Comparison of ENCODE assay signal across 15 cellular contexts in the genomic region with DNA sequence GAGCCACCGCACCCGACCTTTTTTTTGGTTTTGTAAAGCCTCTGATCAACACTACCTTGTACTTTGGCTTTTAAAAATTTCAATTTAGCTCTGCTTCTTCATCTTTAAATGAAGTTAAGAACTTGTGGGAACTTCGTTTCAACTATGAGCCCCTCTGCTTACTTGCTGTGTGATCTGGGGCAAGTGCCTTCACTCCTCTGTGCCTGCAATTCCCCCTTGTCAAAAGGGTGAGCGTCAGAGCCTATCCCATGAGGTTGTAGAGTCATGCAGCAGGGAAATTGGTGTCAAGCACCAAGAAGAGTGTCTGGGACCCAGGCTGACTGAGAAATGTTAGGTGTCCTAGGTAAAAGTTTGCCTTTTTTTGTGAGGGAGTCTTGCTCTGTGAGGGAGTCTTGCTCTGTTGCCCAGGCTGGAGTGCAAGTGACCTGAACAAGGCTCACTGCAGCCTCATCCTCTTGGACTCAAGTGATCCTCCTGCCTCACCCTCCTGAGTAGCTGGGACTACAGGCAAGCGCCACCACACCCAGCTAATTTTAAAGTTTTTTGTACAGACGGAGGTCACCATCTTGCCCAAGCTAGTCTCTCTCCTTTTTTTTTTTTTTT. TPM values are rescaled to one million over a fixed set of nuclear protein-coding genes. Genes with fewer than 3 reads are reported as not detected.
DNase-seq lines count a peak whose midpoint lies in the region; ATAC-seq and TF ChIP-seq lines count a peak whose summit lies in the region.
"Had no signal": no experiment of that assay in that cellular context is flagged by ENCODE, and none has a peak within 500 bp of the region (broad histone marks: within the 10 kb centered on the region; RNA-seq: fewer than 3 reads in every experiment).

No MANE protein-coding gene starts in this region.

- no peak for DNase-seq in stimulated activated naive CD8-positive, alpha-beta T cell treated with anti-CD3 and anti-CD28 coated beads, Interleukin-15, amount 100 ng/mL, for 72 hours
- DNase-seq in activated T-helper 1 cell treated with anti-CD3 and anti-CD28 coated beads, Interleukin-12 subunit alpha, Interleukin-12 subunit beta, Interleukin-2, Interleukin-4 antibody, amounts not matched to agents 30 ng/mL and 10 ng/mL and 1 ng/mL, durations not matched to agents 14 hours and 24 hours and 36 hours (ENCODE audit: low spot score) = no peak
- DNase-seq in mucosa of descending colon = peak; percentile 21 to 35 (median 31)
- no peak for DNase-seq in HT-29 (ENCODE audit: low spot score)
- no peak for DNase-seq in ureter (ENCODE audit: low spot score)
- DNase-seq: BE2C, cortex of kidney, Kasumi-1, lower lobe of right lung, NCI-H1694, NCI-H524, T-helper 9 cell had no signal

- H3K4me1 ChIP-seq in mucosa of descending colon (ENCODE audit: low read depth) = peaks cover 70% of the 10 kb centered on the region
- H3K4me1 ChIP-seq: BE2C had no signal

- H3K27ac Mint-ChIP-seq in stimulated activated naive CD8-positive, alpha-beta T cell treated with anti-CD3 and anti-CD28 coated beads, Interleukin-15, Interleukin-2, amounts not matched to agents 100 ng/mL and 50 ng/mL, for 24 hours = peak overlapping the region; percentile 86
- peak overlapping the region in 1 of 2 donors; percentile 89 for H3K27ac Mint-ChIP-seq in stimulated activated naive CD8-positive, alpha-beta T cell treated with anti-CD3 and anti-CD28 coated beads, Interleukin-15, amount 100 ng/mL, for 72 hours
- H3K27ac Mint-ChIP-seq in activated T-helper 1 cell treated with anti-CD3 and anti-CD28 coated beads, Interleukin-12 subunit alpha, Interleukin-12 subunit beta, Interleukin-2, Interleukin-4 antibody, amounts not matched to agents 30 ng/mL and 10 ng/mL and 1 ng/mL, durations not matched to agents 14 hours and 24 hours and 36 hours = peak overlapping the region; percentile 63

- H3K4me3 ChIP-seq in mucosa of descending colon = no peak overlapping the region

- no peak for TF ChIP-seq POLR2A in GM18505 (IDR thresholded peaks at IDR 0.05; ENCODE audit: borderline replicate concordance, extremely low read depth, insufficient read depth, insufficient read length)

- H3K4me3 Mint-ChIP-seq in stimulated activated naive CD8-positive, alpha-beta T cell treated with anti-CD3 and anti-CD28 coated beads, Interleukin-15, Interleukin-2, amounts not matched to agents 100 ng/mL and 50 ng/mL, for 24 hours = peak overlapping the region; percentile 9
- peak overlapping the region in 1 of 2 donors; percentile 39 for H3K4me3 Mint-ChIP-seq in stimulated activated naive CD8-positive, alpha-beta T cell treated with anti-CD3 and anti-CD28 coated beads, Interleukin-15, amount 100 ng/mL, for 72 hours
- H3K4me3 Mint-ChIP-seq in activated T-helper 1 cell treated with anti-CD3 and anti-CD28 coated beads, Interleukin-12 subunit alpha, Interleukin-12 subunit beta, Interleukin-2, Interleukin-4 antibody, amounts not matched to agents 30 ng/mL and 10 ng/mL and 1 ng/mL, durations not matched to agents 14 hours and 24 hours and 36 hours = peak overlapping the region; percentile 65

- H3K36me3 Mint-ChIP-seq in stimulated activated naive CD8-positive, alpha-beta T cell treated with anti-CD3 and anti-CD28 coated beads, Interleukin-15, Interleukin-2, amounts not matched to agents 100 ng/mL and 50 ng/mL, for 24 hours (ENCODE audit: low read depth) = peaks cover 32% of the 10 kb centered on the region
- H3K36me3 Mint-ChIP-seq in activated T-helper 1 cell treated with anti-CD3 and anti-CD28 coated beads, Interleukin-12 subunit alpha, Interleukin-12 subunit beta, Interleukin-2, Interleukin-4 antibody, amounts not matched to agents 30 ng/mL and 10 ng/mL and 1 ng/mL, durations not matched to agents 14 hours and 24 hours and 36 hours (ENCODE audit: low read depth) = peaks cover 33% of the 10 kb centered on the region

- no peaks in the 10 kb centered on the region for H3K9me3 ChIP-seq in mucosa of descending colon
- H3K9me3 ChIP-seq: BE2C, lower lobe of right lung had no signal

- ATAC-seq in stimulated activated naive CD8-positive, alpha-beta T cell treated with anti-CD3 and anti-CD28 coated beads, Interleukin-15, amount 100 ng/mL, for 72 hours = no peak
- ATAC-seq in mucosa of descending colon (no peak), HG02763 (IDR thresholded peaks at IDR 0.05; ENCODE audit: unreplicated experiment) (no peak), GM18505 (IDR thresholded peaks at IDR 0.05; ENCODE audit: unreplicated experiment) (no peak)
- ATAC-seq: lower lobe of right lung had no signal

- no peaks in the 10 kb centered on the region for H3K27me3 Mint-ChIP-seq in stimulated activated naive CD8-positive, alpha-beta T cell treated with anti-CD3 and anti-CD28 coated beads, Interleukin-15, Interleukin-2, amounts not matched to agents 100 ng/mL and 50 ng/mL, for 24 hours
- H3K27me3 Mint-ChIP-seq in stimulated activated naive CD8-positive, alpha-beta T cell treated with anti-CD3 and anti-CD28 coated beads, Interleukin-15, amount 100 ng/mL, for 72 hours = no peaks in the 10 kb centered on the region
- H3K27me3 Mint-ChIP-seq in activated T-helper 1 cell treated with anti-CD3 and anti-CD28 coated beads, Interleukin-12 subunit alpha, Interleukin-12 subunit beta, Interleukin-2, Interleukin-4 antibody, amounts not matched to agents 30 ng/mL and 10 ng/mL and 1 ng/mL, durations not matched to agents 14 hours and 24 hours and 36 hours (ENCODE audit: insufficient read depth) = no peaks in the 10 kb centered on the region

- H3K36me3 ChIP-seq in mucosa of descending colon (ENCODE audit: low read depth) = no peaks in the 10 kb centered on the region

- no peaks in the 10 kb centered on the region for H3K9me3 Mint-ChIP-seq in stimulated activated naive CD8-positive, alpha-beta T cell treated with anti-CD3 and anti-CD28 coated beads, Interleukin-15, Interleukin-2, amounts not matched to agents 100 ng/mL and 50 ng/mL, for 24 hours
- H3K9me3 Mint-ChIP-seq in stimulated activated naive CD8-positive, alpha-beta T cell treated with anti-CD3 and anti-CD28 coated beads, Interleukin-15, amount 100 ng/mL, for 72 hours = no peaks in the 10 kb centered on the region
- no peaks in the 10 kb centered on the region for H3K9me3 Mint-ChIP-seq in activated T-helper 1 cell treated with anti-CD3 and anti-CD28 coated beads, Interleukin-12 subunit alpha, Interleukin-12 subunit beta, Interleukin-2, Interleukin-4 antibody, amounts not matched to agents 30 ng/mL and 10 ng/mL and 1 ng/mL, durations not matched to agents 14 hours and 24 hours and 36 hours

- intact Hi-C loops in activated T-helper 1 cell treated with anti-CD3 and anti-CD28 coated beads, Interleukin-12 subunit alpha, Interleukin-12 subunit beta, Interleukin-2, Interleukin-4 antibody, amounts not matched to agents 30 ng/mL and 10 ng/mL and 1 ng/mL, durations not matched to agents 14 hours and 24 hours and 36 hours (cut with micrococcal nuclease) = no loop called here
- intact Hi-C loops in mucosa of descending colon (cut with DNase I, micrococcal nuclease) = no loop called here

- peaks cover 70% of the 10 kb centered on the region for H3K4me1 Mint-ChIP-seq in stimulated activated naive CD8-positive, alpha-beta T cell treated with anti-CD3 and anti-CD28 coated beads, Interleukin-15, Interleukin-2, amounts not matched to agents 100 ng/mL and 50 ng/mL, for 24 hours (ENCODE audit: low read depth)
- peaks cover 77% of the 10 kb centered on the region for H3K4me1 Mint-ChIP-seq in stimulated activated naive CD8-positive, alpha-beta T cell treated with anti-CD3 and anti-CD28 coated beads, Interleukin-15, amount 100 ng/mL, for 72 hours
- H3K4me1 Mint-ChIP-seq in activated T-helper 1 cell treated with anti-CD3 and anti-CD28 coated beads, Interleukin-12 subunit alpha, Interleukin-12 subunit beta, Interleukin-2, Interleukin-4 antibody, amounts not matched to agents 30 ng/mL and 10 ng/mL and 1 ng/mL, durations not matched to agents 14 hours and 24 hours and 36 hours (ENCODE audit: low read depth) = peaks cover 52% of the 10 kb centered on the region

- TF ChIP-seq CTCF in mucosa of descending colon (IDR thresholded peaks at IDR 0.05) = no peak

RNA-seq across cellular contexts. Expression of a gene that starts 5.7 kb away (rescaled TPM):
- total RNA-seq in activated T-helper 1 cell treated with anti-CD3 and anti-CD28 coated beads, Interleukin-12 subunit alpha, Interleukin-12 subunit beta, Interleukin-2, Interleukin-4 antibody, amounts not matched to agents 30 ng/mL and 10 ng/mL and 1 ng/mL, durations not matched to agents 14 hours and 24 hours and 36 hours = 234 and 235 TPM in 2 replicates
- total RNA-seq in mucosa of descending colon (100 to 1,000 TPM; 190 to 252 (median 235) TPM), ureter (90.1 TPM)
- total RNA-seq in HT-29 (2014; rRNA removed; shearing (Covaris generic)) = 443 and 506 TPM in 2 replicates

RNA-seq across cellular contexts. Expression of a gene that starts 14.7 kb away (rescaled TPM):
- total RNA-seq in activated T-helper 1 cell treated with anti-CD3 and anti-CD28 coated beads, Interleukin-12 subunit alpha, Interleukin-12 subunit beta, Interleukin-2, Interleukin-4 antibody, amounts not matched to agents 30 ng/mL and 10 ng/mL and 1 ng/mL, durations not matched to agents 14 hours and 24 hours and 36 hours = 1.0 and 1.3 TPM in 2 replicates
- total RNA-seq in mucosa of descending colon = 1 to 10 TPM in 1 of 3 donors, under 1 TPM in 2; 0.43 to 1.3 (median 0.87) TPM
- total RNA-seq in HT-29 (2014; rRNA removed; shearing (Covaris generic)) = 9.8 and 15.3 TPM in 2 replicates
- total RNA-seq in ureter = 1.4 TPM

RNA-seq across cellular contexts. Expression of a gene that starts 16.1 kb away (rescaled TPM):
- total RNA-seq in activated T-helper 1 cell treated with anti-CD3 and anti-CD28 coated beads, Interleukin-12 subunit alpha, Interleukin-12 subunit beta, Interleukin-2, Interleukin-4 antibody, amounts not matched to agents 30 ng/mL and 10 ng/mL and 1 ng/mL, durations not matched to agents 14 hours and 24 hours and 36 hours = 3.0 and 4.1 TPM in 2 replicates
- total RNA-seq in mucosa of descending colon = 10 to 100 TPM in 1 of 3 donors, 1 to 10 TPM in 2; 3.1 to 18.2 (median 6.2) TPM
- total RNA-seq in HT-29 (2014; rRNA removed; shearing (Covaris generic)) = 11.4 and 15.4 TPM in 2 replicates
- total RNA-seq in ureter = 5.8 TPM

RNA-seq across cellular contexts. Expression of a gene that starts 45.2 kb away (rescaled TPM):
- total RNA-seq in activated T-helper 1 cell treated with anti-CD3 and anti-CD28 coated beads, Interleukin-12 subunit alpha, Interleukin-12 subunit beta, Interleukin-2, Interleukin-4 antibody, amounts not matched to agents 30 ng/mL and 10 ng/mL and 1 ng/mL, durations not matched to agents 14 hours and 24 hours and 36 hours = 16.8 and 17.2 TPM in 2 replicates
- total RNA-seq in mucosa of descending colon = 10 to 100 TPM in 1 of 3 donors, 1 to 10 TPM in 1, under 1 TPM in 1; 0.58 to 10.3 (median 1.6) TPM
- total RNA-seq in HT-29 (2014; rRNA removed; shearing (Covaris generic)) = 218 and 253 TPM in 2 replicates
- 1.5 TPM for total RNA-seq in ureter

Comparison
In these comparisons a context has a peak if more than half of its experiments do, and no peak if none do; other contexts are left out.
1. DNase-seq: peak in mucosa of descending colon (3 of 3); none in stimulated activated naive CD8-positive, alpha-beta T cell treated with anti-CD3 and anti-CD28 coated beads, Interleukin-15, amount 100 ng/mL, for 72 hours (0 of 2), activated T-helper 1 cell treated with anti-CD3 and anti-CD28 coated beads, Interleukin-12 subunit alpha, Interleukin-12 subunit beta, Interleukin-2, Interleukin-4 antibody, amounts not matched to agents 30 ng/mL and 10 ng/mL and 1 ng/mL, durations not matched to agents 14 hours and 24 hours and 36 hours (single experiment), HT-29 (single experiment) and ureter (single experiment).